In genomic region chr10:88901610-88902327, GRCh38 we compare ENCODE assay signal across 9 cellular contexts. TPM values are rescaled to one million over a fixed set of nuclear protein-coding genes. Genes with fewer than 3 reads are reported as not detected.
DNase-seq lines count a peak whose midpoint lies in the region; ATAC-seq and TF ChIP-seq lines count a peak whose summit lies in the region.
"Had no signal": no experiment of that assay in that cellular context is flagged by ENCODE, and none has a peak within 500 bp of the region (broad histone marks: within the 10 kb centered on the region; RNA-seq: fewer than 3 reads in every experiment).

No MANE protein-coding gene starts in this region.

- H3K27ac ChIP-seq in osteoblast (ENCODE audit: low read depth, low read length) = peak overlapping the region; percentile 26
- H3K27ac ChIP-seq in PC-9 = no peak overlapping the region
- H3K27ac ChIP-seq: C4-2B had no signal

- peak overlapping the region; percentile 21 for H3K27ac Mint-ChIP-seq in activated naive CD4-positive, alpha-beta T cell treated with anti-CD3 and anti-CD28 coated beads, Interleukin-2, amount 10 ng/mL, durations not matched to agents 7 days and 5 days
- H3K27ac Mint-ChIP-seq in T-helper 17 cell = peak overlapping the region; percentile 57

- H3K9me3 Mint-ChIP-seq in activated naive CD4-positive, alpha-beta T cell treated with anti-CD3 and anti-CD28 coated beads, Interleukin-2, amount 10 ng/mL, durations not matched to agents 7 days and 5 days = no peaks in the 10 kb centered on the region

- H3K9me3 ChIP-seq in T-helper 17 cell (ENCODE audit: control insufficient read depth, low read length, poor library complexity, severe bottlenecking) (no peaks in the 10 kb centered on the region), osteoblast (ENCODE audit: low read depth, low read length) (no peaks in the 10 kb centered on the region), PC-9 (ENCODE audit: insufficient read depth, low read depth) (no peaks in the 10 kb centered on the region)

- H3K27me3 Mint-ChIP-seq in activated naive CD4-positive, alpha-beta T cell treated with anti-CD3 and anti-CD28 coated beads, Interleukin-2, amount 10 ng/mL, durations not matched to agents 7 days and 5 days = no peaks in the 10 kb centered on the region
- no peaks in the 10 kb centered on the region for H3K27me3 Mint-ChIP-seq in T-helper 17 cell

- peaks cover 67% of the 10 kb centered on the region for H3K36me3 Mint-ChIP-seq in activated naive CD4-positive, alpha-beta T cell treated with anti-CD3 and anti-CD28 coated beads, Interleukin-2, amount 10 ng/mL, durations not matched to agents 7 days and 5 days
- H3K36me3 Mint-ChIP-seq in T-helper 17 cell (ENCODE audit: low read depth) = peaks cover 8% of the 10 kb centered on the region

- POLR2A ChIA-PET in PC-9 (lab: Charles Lee; ENCODE audit: unreplicated experiment) = interaction anchor here (0.6 kb wide), 1 partner anchor 20 kb away, joined by 3 read pairs; no protein-coding TSS in a partner anchor

- peaks cover 44% of the 10 kb centered on the region for H3K4me1 Mint-ChIP-seq in activated naive CD4-positive, alpha-beta T cell treated with anti-CD3 and anti-CD28 coated beads, Interleukin-2, amount 10 ng/mL, durations not matched to agents 7 days and 5 days
- H3K4me1 Mint-ChIP-seq in T-helper 17 cell = peaks cover 30% of the 10 kb centered on the region

- CTCF ChIA-PET in activated naive CD4-positive, alpha-beta T cell treated with anti-CD3 and anti-CD28 coated beads, Interleukin-2, amount 10 ng/mL, durations not matched to agents 7 days and 5 days (lab: Charles Lee) = interaction anchor here (0.7 to 5.0 kb wide), 8 partner anchors 9 to 262 kb away, joined by 3 to 27 read pairs (median 4); no protein-coding TSS in a partner anchor
- CTCF ChIA-PET in PC-9 (lab: Charles Lee) = no interaction called here

- peaks cover 29% of the 10 kb centered on the region for H3K4me1 ChIP-seq in osteoblast (ENCODE audit: insufficient read depth, low read length)
- H3K4me1 ChIP-seq in PC-9 (replicated peaks; ENCODE audit: insufficient read depth) = peaks cover 15% of the 10 kb centered on the region

- H3K79me2 ChIP-seq in osteoblast (ENCODE audit: insufficient read depth, low read length) (peaks cover 24% of the 10 kb centered on the region), PC-9 (ENCODE audit: low read depth) (0 out of 2 replicates have a peak, but pooled peaks cover 4% of the 10 kb centered on the region)

- no peak for TF ChIP-seq CTCF in osteoblast (IDR thresholded peaks at IDR 0.05; ENCODE audit: extremely low read depth, low read depth, low read length)
- no peak for TF ChIP-seq CTCF in PC-9 (conservative IDR thresholded peaks at IDR 0.05)

- no peak overlapping the region for H3K4me3 Mint-ChIP-seq in activated naive CD4-positive, alpha-beta T cell treated with anti-CD3 and anti-CD28 coated beads, Interleukin-2, amount 10 ng/mL, durations not matched to agents 7 days and 5 days
- H3K4me3 Mint-ChIP-seq in T-helper 17 cell = no peak overlapping the region

- H4K20me1 ChIP-seq in osteoblast (ENCODE audit: insufficient read depth, low read length) (no peaks in the 10 kb centered on the region), PC-9 (ENCODE audit: insufficient read depth) (no peaks in the 10 kb centered on the region)

- H3F3A ChIP-seq in PC-9 (ENCODE audit: insufficient read depth, low read depth) = peaks cover 6% of the 10 kb centered on the region; the same call in 1 of the 2 replicates

- peak; percentile 85 for ATAC-seq in HG03060 (IDR thresholded peaks at IDR 0.05; ENCODE audit: low read depth, unreplicated experiment)
- peak; percentile 61 for ATAC-seq in T-helper 17 cell

- H3K4me2 ChIP-seq in osteoblast (ENCODE audit: insufficient read depth, low read length) (peak overlapping the region; percentile 12), PC-9 (no peak overlapping the region)

- no TSS peak for BruUV-seq in PC-9 (replicated peaks; lab: Mats Ljungman, UMichigan)

- H3K27me3 ChIP-seq in osteoblast (ENCODE audit: insufficient read depth, low read length) (no peaks in the 10 kb centered on the region), PC-9 (ENCODE audit: insufficient read depth, low read depth) (no peaks in the 10 kb centered on the region)

- H3K9me2 ChIP-seq in PC-9 (ENCODE audit: insufficient read depth) = no peaks in the 10 kb centered on the region

- H2AFZ ChIP-seq in osteoblast (ENCODE audit: low read length) = no peak overlapping the region
- H2AFZ ChIP-seq in PC-9 = no peak overlapping the region

- no peak overlapping the region for H3K4me3 ChIP-seq in osteoblast (ENCODE audit: insufficient read depth, low read length)
- no peak overlapping the region for H3K4me3 ChIP-seq in PC-9

- intact Hi-C loops in PC-9 (cut with micrococcal nuclease; ENCODE audit: unreplicated experiment) = no loop called here

- H3K36me3 ChIP-seq in osteoblast (ENCODE audit: insufficient read depth, low read length) (peaks cover 34% of the 10 kb centered on the region), PC-9 (ENCODE audit: low read depth) (no peaks in the 10 kb centered on the region; the same call in 1 of the 2 replicates)

- no peak for DNase-seq in activated naive CD4-positive, alpha-beta T cell treated with anti-CD3 and anti-CD28 coated beads, Interleukin-2, amount 10 ng/mL, durations not matched to agents 7 days and 5 days
- no peak for DNase-seq in activated naive CD4-positive, alpha-beta T cell treated with Interleukin-2 at 50 U/mL for 16 hours
- no peak for DNase-seq in T-helper 17 cell
- peak; percentile 36 for DNase-seq in osteoblast (ENCODE audit: insufficient read length, low spot score, missing footprints)
- no peak for DNase-seq in activated gamma-delta T cell treated with Interleukin-2 at 50 U/mL for 16 hours
- no peak for DNase-seq in LoVo (ENCODE audit: low spot score)
- DNase-seq in PC-9 = no peak

RNA-seq across cellular contexts. Expression of gene STAMBPL1, which starts 21.7 kb away (rescaled TPM):
- total RNA-seq in T-helper 17 cell = 10 to 100 TPM; 20.7 to 32.3 TPM
- 10.3 and 11.6 TPM in 2 replicates for total RNA-seq in osteoblast
- total RNA-seq in PC-9 (2021) = 7.4 and 7.6 TPM in 2 replicates

RNA-seq across cellular contexts. Expression of gene ANKRD22, which starts 50.1 kb away (rescaled TPM):
- not detected for total RNA-seq in T-helper 17 cell
- total RNA-seq in osteoblast = under 0.01 TPM in 2 replicates
- total RNA-seq in PC-9 (2021) = 3.8 and 4.9 TPM in 2 replicates

RNA-seq across cellular contexts. Expression of gene ACTA2, which starts 50.8 kb away (rescaled TPM):
- total RNA-seq in T-helper 17 cell (1 to 10 TPM; 3.8 to 4.6 TPM), osteoblast (501 and 855 TPM in 2 replicates), PC-9 (2021) (5.3 and 8.4 TPM in 2 replicates)

Comparison
In these comparisons a context has a peak if more than half of its experiments do, and no peak if none do; other contexts are left out.
1. RNA of gene ACTA2, which starts 50.8 kb away (total RNA-seq): 501 to 855 TPM in osteoblast; 5.3 to 8.4 TPM in PC-9 and 3.8 to 4.6 TPM in T-helper 17 cell; every median in the first group is over 10 times any median in the second.